19 cellular contexts compared by ENCODE assay signal in genomic region chr6:129635396-129636164, GRCh38.
A peak's percentile ranks its signal among the peaks of the same experiment; 100 is the strongest.
DNase-seq lines count a peak whose midpoint lies in the region; ATAC-seq and TF ChIP-seq lines count a peak whose summit lies in the region.
"Had no signal": no experiment of that assay in that cellular context is flagged by ENCODE, and none has a peak within 500 bp of the region (broad histone marks: within the 10 kb centered on the region; RNA-seq: fewer than 3 reads in every experiment).

No MANE protein-coding gene starts in this region.

- ATAC-seq in HG02840 (IDR thresholded peaks at IDR 0.05; ENCODE audit: low FRiP score, unreplicated experiment) (no peak), HG02798 (IDR thresholded peaks at IDR 0.05; ENCODE audit: poor library complexity, unreplicated experiment) (no peak)
- ATAC-seq: activated CD8-positive, alpha-beta T cell treated with anti-CD3 and anti-CD28 coated beads for 36 hours had no signal

- no peak overlapping the region; the same call in 1 of the 2 replicates for H3K4me3 Mint-ChIP-seq in HFFc6
- H3K4me3 Mint-ChIP-seq: activated CD8-positive, alpha-beta T cell treated with anti-CD3 and anti-CD28 coated beads for 36 hours; CD14-positive monocyte; immature natural killer cell had no signal

- peak; percentile 1; the same call in 1 of the 2 replicates for TF ChIP-seq CTCF in AG09319 (IDR thresholded peaks at IDR 0.05; ENCODE audit: low read depth, low read length)
- TF ChIP-seq CTCF in HFFc6 (IDR thresholded peaks at IDR 0.05) = no peak; the same call in 1 of the 2 replicates
- TF ChIP-seq CTCF in choroid plexus epithelial cell (conservative IDR thresholded peaks at IDR 0.05; ENCODE audit: low read depth, low read length) = no peak

- peak overlapping the region; percentile 79 for H3K27ac Mint-ChIP-seq in HFFc6
- H3K27ac Mint-ChIP-seq: activated CD8-positive, alpha-beta T cell treated with anti-CD3 and anti-CD28 coated beads for 36 hours had no signal

- peaks cover 49% of the 10 kb centered on the region for H3K36me3 Mint-ChIP-seq in HFFc6 (ENCODE audit: low read depth)

- DNase-seq in AG09319 (ENCODE audit: extremely low read depth, low read depth) (peak; percentile 54), HFFc6 (peak; percentile 73), choroid plexus epithelial cell (ENCODE audit: low read depth) (peak; percentile 75), iris pigment epithelial cell (ENCODE audit: low read depth) (peak; percentile 65)
- no peak for DNase-seq in central memory CD4-positive, alpha-beta T cell
- DNase-seq in activated T-cell treated with anti-CD3 and anti-CD28 coated beads, Interleukin-2, amount 50 U/mL, for 1 hour = no peak
- DNase-seq: activated CD8-positive, alpha-beta T cell treated with anti-CD3 and anti-CD28 coated beads for 36 hours; activated gamma-delta T cell; immature natural killer cell; KBM-7; NCI-H187; NCI-H774; SIG-M5; stimulated activated CD4-positive, alpha-beta T cell treated with anti-CD3 and anti-CD28 coated beads, Interleukin-4, amount 100 ng/mL, for 4 hours; stimulated activated naive CD4-positive, alpha-beta T cell had no signal

- no peak overlapping the region for H3K4me3 ChIP-seq in choroid plexus epithelial cell (ENCODE audit: low read depth, low read length)
- H3K4me3 ChIP-seq: cardiac muscle cell had no signal

- peaks cover 2% of the 10 kb centered on the region for H3K27me3 Mint-ChIP-seq in HFFc6 (ENCODE audit: insufficient read depth)
- H3K27me3 Mint-ChIP-seq: activated CD8-positive, alpha-beta T cell treated with anti-CD3 and anti-CD28 coated beads for 36 hours had no signal

- H3K9me3 Mint-ChIP-seq in HFFc6 = no peaks in the 10 kb centered on the region
- H3K9me3 Mint-ChIP-seq: activated CD8-positive, alpha-beta T cell treated with anti-CD3 and anti-CD28 coated beads for 36 hours; CD14-positive monocyte; immature natural killer cell had no signal

- peaks cover 64% of the 10 kb centered on the region for H3K4me1 Mint-ChIP-seq in HFFc6 (ENCODE audit: low read depth)
- H3K4me1 Mint-ChIP-seq: immature natural killer cell had no signal

Comparison
In these comparisons a context has a peak if more than half of its experiments do, and no peak if none do; other contexts are left out.
1. DNase-seq: peak in AG09319 (single experiment), HFFc6 (single experiment), choroid plexus epithelial cell (single experiment) and iris pigment epithelial cell (single experiment); none in central memory CD4-positive, alpha-beta T cell (single experiment) and activated T-cell treated with anti-CD3 and anti-CD28 coated beads, Interleukin-2, amount 50 U/mL, for 1 hour (single experiment).